Comparison of ENCODE assay signal across 8 cellular contexts in genomic region chr4:143482753-143483362, GRCh38. TPM values are rescaled to one million over a fixed set of nuclear protein-coding genes. Genes with fewer than 3 reads are reported as not detected.
DNase-seq lines count a peak whose midpoint lies in the region; ATAC-seq and TF ChIP-seq lines count a peak whose summit lies in the region.

No MANE protein-coding gene starts in this region.

- 7 to 18% (median 9%) methylated on average over 2 of the region's 2 CpGs for WGBS in stomach, 5 donors

- no peak overlapping the region for H3K4me3 ChIP-seq in LNCaP clone FGC (ENCODE audit: low read depth, low read length)
- H3K4me3 ChIP-seq in stomach: no peak overlapping the region

- peak; percentile 8 for DNase-seq in DMS 273 treated with DMSO at 0.1 percent for 48 hours (lab: John Stamatoyannopoulos, UW)
- DNase-seq in GM20000 (ENCODE audit: low spot score): peak; percentile 51
- peak; percentile 31 for DNase-seq in LNCaP clone FGC (ENCODE audit: low read depth)
- DNase-seq in astrocyte of the hippocampus (ENCODE audit: low read depth, low spot score): peak; percentile 67
- DNase-seq in iPS-NIHi11 (ENCODE audit: low spot score): peak; percentile 20
- no peak for DNase-seq in stomach
- no peak for DNase-seq in omental fat pad (ENCODE audit: low spot score)
- no peak for DNase-seq in SHP77 treated with DMSO at 0.1 percent for 48 hours (lab: John Stamatoyannopoulos, UW)

- TF ChIP-seq POLR2A in stomach (IDR thresholded peaks at IDR 0.05): no peak

- no peaks in the 10 kb centered on the region for H3K36me3 ChIP-seq in stomach

- no peaks in the 10 kb centered on the region for H3K9me3 ChIP-seq in stomach

- intact Hi-C loops in stomach (cut with DNase I; ENCODE audit: low total_unique reads): no loop called here

- peaks cover 0 to 11% (median 3%) of the 10 kb centered on the region in 4 donors for H3K4me1 ChIP-seq in stomach

- peak; percentile 45 for TF ChIP-seq CTCF in GM20000 (IDR thresholded peaks at IDR 0.05; ENCODE audit: extremely low read depth, missing control alignments)
- peak; percentile 66 for TF ChIP-seq CTCF in LNCaP clone FGC (IDR thresholded peaks at IDR 0.05; ENCODE audit: control insufficient read depth, extremely low read depth, insufficient read depth)
- TF ChIP-seq CTCF in stomach (IDR thresholded peaks at IDR 0.05): peak in 4 of 7 experiments; percentile 34 to 61 (median 48)
- TF ChIP-seq CTCF in omental fat pad (IDR thresholded peaks at IDR 0.05): no peak

- no peak overlapping the region for H3K27ac ChIP-seq in stomach

- no peak for TF ChIP-seq EP300 in stomach (IDR thresholded peaks at IDR 0.05)

- no peaks in the 10 kb centered on the region for H3K27me3 ChIP-seq in stomach

- ATAC-seq in omental fat pad (ENCODE audit: low FRiP score): no peak

RNA-seq across cellular contexts. Expression of gene SMARCA5, which starts 30.6 kb away (rescaled TPM):
- total RNA-seq in stomach: 10 to 100 TPM; 15.2 to 78.0 (median 23.8) TPM
- polyA plus RNA-seq in stomach: 10 to 100 TPM; 10.3 to 13.3 (median 11.6) TPM
- total RNA-seq in omental fat pad: 10 to 100 TPM; 25.5 to 35.2 (median 30.5) TPM

Comparison
In these comparisons a context has a peak if more than half of its experiments do, and no peak if none do; other contexts are left out.
1. DNase-seq: peak in DMS 273 treated with DMSO at 0.1 percent for 48 hours (single experiment), GM20000 (single experiment), LNCaP clone FGC (single experiment), astrocyte of the hippocampus (single experiment) and iPS-NIHi11 (single experiment); none in stomach (single experiment), omental fat pad (single experiment) and SHP77 treated with DMSO at 0.1 percent for 48 hours (single experiment).
2. CTCF ChIP-seq: peak in GM20000 (single experiment), LNCaP clone FGC (single experiment) and stomach (4 of 7); none in omental fat pad (0 of 3).